Comparison of ENCODE assay signal across 21 cellular contexts in the genomic region with DNA sequence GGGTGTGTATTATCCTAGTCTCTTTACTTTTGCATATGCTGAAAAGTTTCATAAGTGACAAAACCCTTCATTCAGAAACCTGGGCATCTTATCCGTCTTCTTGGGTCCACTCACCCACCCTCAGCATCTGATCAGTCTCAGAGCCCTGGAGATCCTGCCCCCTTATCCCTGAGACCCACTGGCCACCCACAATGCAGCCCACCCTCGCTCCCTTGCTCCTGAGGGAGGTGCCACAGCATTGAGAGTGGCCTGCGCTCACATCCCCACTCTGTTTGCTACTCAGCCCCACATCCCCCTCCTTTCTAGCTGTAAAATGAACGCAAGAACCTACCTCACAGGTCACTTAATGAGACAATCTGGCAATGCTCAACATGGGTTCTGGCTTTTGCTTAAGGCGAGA. TPM values are rescaled to one million over a fixed set of nuclear protein-coding genes. Genes with fewer than 3 reads are reported as not detected.
DNase-seq lines count a peak whose midpoint lies in the region; ATAC-seq and TF ChIP-seq lines count a peak whose summit lies in the region.
"Had no signal": no experiment of that assay in that cellular context is flagged by ENCODE, and none has a peak within 500 bp of the region (broad histone marks: within the 10 kb centered on the region; RNA-seq: fewer than 3 reads in every experiment).

No MANE protein-coding gene starts in this region.

- H3K36me3 ChIP-seq in mesodermal cell (ENCODE audit: control insufficient read depth, insufficient read depth, low read length) (peaks cover 53% of the 10 kb centered on the region), spleen (peaks cover 0 to 51% (median 34%) of the 10 kb centered on the region in 6 donors), mucosa of descending colon (ENCODE audit: low read depth) (peaks cover 6% of the 10 kb centered on the region), gastrocnemius medialis (peaks cover 0 to 15% of the 10 kb centered on the region in 2 donors)

- H3K4me3 ChIP-seq in mesodermal cell (ENCODE audit: extremely low read depth, insufficient read depth, low read length, poor library complexity, severe bottlenecking) (no peak overlapping the region), spleen (no peak overlapping the region), mucosa of descending colon (no peak overlapping the region), gastrocnemius medialis (no peak overlapping the region)
- H3K4me3 ChIP-seq: SK-N-MC had no signal

- no peak overlapping the region for H3K4me3 Mint-ChIP-seq in T-helper 17 cell
- H3K4me3 Mint-ChIP-seq: CD8-positive, alpha-beta memory T cell; IgD-negative memory B cell had no signal

- in situ Hi-C loops in gastrocnemius medialis (cut with MboI; ENCODE audit: low sequenced_read_pairs in 4 of 4), result loop anchor here in 2 of 4 donors (10.0 kb wide), 1 partner anchor 84 kb away; no protein-coding TSS in a partner anchor

- DNase-seq in Right ventricle myocardium superior, result peak; percentile 11
- no peak for DNase-seq in left ventricle myocardium superior
- no peak for DNase-seq in T-helper 17 cell
- peak; percentile 63 for DNase-seq in spleen
- no peak for DNase-seq in mucosa of descending colon
- no peak for DNase-seq in HuH-7 (ENCODE audit: low spot score)
- no peak for DNase-seq in gastrocnemius medialis
- DNase-seq: AML-193; C1 segment of cervical spinal cord; CD8-positive, alpha-beta memory T cell; GOT3; NCI-H1105; NCI-H146; NCI-H2029; NCI-H2171 treated with DMSO at 0.1 percent for 48 hours; NCI-H524 treated with DMSO at 0.1 percent for 48 hours; NCI-H82; SHP77 had no signal

- no peaks in the 10 kb centered on the region for H3K4me1 ChIP-seq in mesodermal cell (ENCODE audit: control insufficient read depth, insufficient read depth, low read length, poor library complexity, severe bottlenecking)
- H3K4me1 ChIP-seq in spleen, result peaks cover 0 to 7% (median 3%) of the 10 kb centered on the region in 6 donors
- no peaks in the 10 kb centered on the region for H3K4me1 ChIP-seq in mucosa of descending colon (ENCODE audit: low read depth)
- H3K4me1 ChIP-seq in gastrocnemius medialis, result no peaks in the 10 kb centered on the region

- peaks cover 3% of the 10 kb centered on the region for H3K36me3 Mint-ChIP-seq in T-helper 17 cell (ENCODE audit: low read depth)
- H3K36me3 Mint-ChIP-seq: IgD-negative memory B cell had no signal

- H3K4me1 Mint-ChIP-seq in T-helper 17 cell, result peaks cover 11% of the 10 kb centered on the region

- H3K9me3 ChIP-seq in T-helper 17 cell (ENCODE audit: control insufficient read depth, low read length, poor library complexity, severe bottlenecking) (no peaks in the 10 kb centered on the region), mesodermal cell (ENCODE audit: control insufficient read depth, low read length) (no peaks in the 10 kb centered on the region), spleen (no peaks in the 10 kb centered on the region), mucosa of descending colon (no peaks in the 10 kb centered on the region), gastrocnemius medialis (no peaks in the 10 kb centered on the region)

- 93 to 94% methylated on average over 5 of the region's 5 CpGs for WGBS in mesodermal cell (ENCODE audit: insufficient coverage in 2 of 2), 2 experiments
- 69 to 93% (median 85%) methylated on average over 5 of the region's 5 CpGs for WGBS in spleen, 5 donors

- H3K27ac Mint-ChIP-seq in T-helper 17 cell, result peak overlapping the region; percentile 76

- TF ChIP-seq CTCF in spleen (IDR thresholded peaks at IDR 0.05 in 8 of 11, conservative IDR thresholded peaks at IDR 0.05 in 3 of 11) (no peak), mucosa of descending colon (IDR thresholded peaks at IDR 0.05) (no peak), gastrocnemius medialis (IDR thresholded peaks at IDR 0.05 in 4 of 5, conservative IDR thresholded peaks at IDR 0.05 in 1 of 5) (no peak)

- intact Hi-C loops in Right ventricle myocardium superior (cut with DNase I) (loop anchor here (10.0 kb wide), 1 partner anchor 64 kb away; no protein-coding TSS in a partner anchor), left ventricle myocardium superior (cut with micrococcal nuclease) (no loop called here), spleen (cut with DNase I; ENCODE audit: low total_unique reads) (no loop called here), mucosa of descending colon (cut with DNase I, micrococcal nuclease) (loop anchor here in 1 of 2 donors (10.0 kb wide), 1 partner anchor 74 kb away; no protein-coding TSS in a partner anchor), gastrocnemius medialis (cut with DNase I; ENCODE audit: low total_unique reads) (no loop called here)

- H3K27me3 ChIP-seq in spleen (replicated peaks in 1 of 7), result no peaks in the 10 kb centered on the region
- H3K27me3 ChIP-seq in gastrocnemius medialis, result no peaks in the 10 kb centered on the region

- H3K27me3 Mint-ChIP-seq in T-helper 17 cell, result no peaks in the 10 kb centered on the region
- H3K27me3 Mint-ChIP-seq: CD8-positive, alpha-beta memory T cell; IgD-negative memory B cell had no signal

- TF ChIP-seq POLR2A in spleen (IDR thresholded peaks at IDR 0.05) (no peak), gastrocnemius medialis (IDR thresholded peaks at IDR 0.05) (no peak)

- H3K27ac ChIP-seq in mesodermal cell (ENCODE audit: low read depth, low read length, severe bottlenecking), result peak overlapping the region; percentile 16
- H3K27ac ChIP-seq in spleen, result no peak overlapping the region
- no peak overlapping the region for H3K27ac ChIP-seq in gastrocnemius medialis
- H3K27ac ChIP-seq: SK-N-MC had no signal

- ATAC-seq in Right ventricle myocardium superior (ENCODE audit: poor library complexity) (no peak), left ventricle myocardium superior (no peak), T-helper 17 cell (no peak), mucosa of descending colon (no peak), gastrocnemius medialis (no peak)

RNA-seq across cellular contexts. Expression of a gene that starts 27.3 kb away (rescaled TPM):
- total RNA-seq in Right ventricle myocardium superior, result 32.2 TPM
- total RNA-seq in left ventricle myocardium superior, result 35.1 TPM
- 10 to 100 TPM; 42.4 to 49.8 TPM for total RNA-seq in T-helper 17 cell
- 365 TPM for polyA plus RNA-seq in mesodermal cell (2013, experiment 1 of 2)
- polyA plus RNA-seq in mesodermal cell (2013, experiment 2 of 2), result 334 TPM
- 100 to 1,000 TPM in 3 of 7 donors, 10 to 100 TPM in 4; 81.1 to 160 (median 90.0) TPM for total RNA-seq in spleen
- polyA plus RNA-seq in spleen, result 10 to 100 TPM; 21.6 to 33.2 (median 33.2) TPM
- 100 to 1,000 TPM in 2 of 3 donors, 10 to 100 TPM in 1; 78.4 to 211 (median 109) TPM for total RNA-seq in mucosa of descending colon
- 10 to 100 TPM; 10.8 to 19.6 (median 14.2) TPM for total RNA-seq in gastrocnemius medialis

Comparison
In these comparisons a context has a peak if more than half of its experiments do, and no peak if none do; other contexts are left out.
1. DNase-seq: peak in Right ventricle myocardium superior (single experiment) and spleen (single experiment); none in left ventricle myocardium superior (single experiment), T-helper 17 cell (0 of 3), mucosa of descending colon (0 of 3), HuH-7 (single experiment) and gastrocnemius medialis (0 of 2).